ENCODE assay signal across 1 cellular context in the genomic region with DNA sequence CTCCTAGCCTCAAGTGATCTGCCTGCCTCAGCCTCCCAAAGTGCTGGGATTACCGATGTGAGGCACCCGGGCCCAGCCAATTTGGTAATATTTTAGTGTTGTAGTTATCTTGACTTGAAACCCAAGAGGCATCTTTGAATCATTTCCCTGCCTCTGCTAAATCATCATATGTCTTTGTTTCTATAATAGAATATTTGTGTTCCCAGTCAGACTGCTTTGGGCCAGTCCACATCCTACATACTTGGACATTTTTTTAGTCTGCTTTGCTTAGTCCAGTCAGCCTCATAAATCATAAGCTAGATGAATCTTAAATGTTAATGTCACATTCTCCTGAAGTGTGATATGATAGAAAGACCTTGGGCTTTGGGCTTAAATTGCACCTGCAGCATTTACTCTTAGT.
TF ChIP-seq lines count a peak whose summit lies in the region.

No MANE protein-coding gene starts in this region.

TF ChIP-seq in H1, 55 proteins besides CTCF, POLR2A, EP300 and RAD21:
- TF ChIP-seq EZH2 (IDR thresholded peaks at IDR 0.05; ENCODE audit: low read depth, low read length, severe bottlenecking) (no peak), ASH2L (IDR thresholded peaks at IDR 0.05; ENCODE audit: low read length) (no peak), BACH1 (IDR thresholded peaks at IDR 0.05; ENCODE audit: low read length) (no peak), TEAD4 (IDR thresholded peaks at IDR 0.05; ENCODE audit: low read depth, low read length) (no peak), JUN (IDR thresholded peaks at IDR 0.05; ENCODE audit: low read depth, low read length) (no peak), CHD2 (IDR thresholded peaks at IDR 0.05; ENCODE audit: low read length) (no peak), KDM4A (IDR thresholded peaks at IDR 0.05; ENCODE audit: low read depth, low read length, severe bottlenecking) (no peak), SRF (IDR thresholded peaks at IDR 0.05; ENCODE audit: low read depth, low read length) (no peak)
